ENCODE assay signal across 9 cellular contexts in genomic region chr2:160210599-160211138, GRCh38. TPM values are rescaled to one million over a fixed set of nuclear protein-coding genes. Genes with fewer than 3 reads are reported as not detected.
DNase-seq lines count a peak whose midpoint lies in the region; ATAC-seq and TF ChIP-seq lines count a peak whose summit lies in the region.
"Had no signal": no experiment of that assay in that cellular context is flagged by ENCODE, and none has a peak within 500 bp of the region (broad histone marks: within the 10 kb centered on the region; RNA-seq: fewer than 3 reads in every experiment).

No MANE protein-coding gene starts in this region.

- peaks cover 41 to 57% of the 10 kb centered on the region in 2 donors for H3K4me1 Mint-ChIP-seq in immature natural killer cell

- no peak overlapping the region for H3K4me3 Mint-ChIP-seq in immature natural killer cell
- H3K4me3 Mint-ChIP-seq: dendritic cell treated with granulocyte-macrophage colony-stimulating factor and Interleukin-4, amounts not matched to agents 40 ng/mL and 50 ng/mL, for 4 days had no signal

- H3K9me3 ChIP-seq in DND-41 (ENCODE audit: insufficient read depth, low read length, severe bottlenecking), result no peaks in the 10 kb centered on the region
- H3K9me3 ChIP-seq in adipocyte (ENCODE audit: control insufficient read depth, low read length), result no peaks in the 10 kb centered on the region

- H3K4me3 ChIP-seq in DND-41 (ENCODE audit: low read depth in 1 of 2, low read length in 2 of 2) (no peak overlapping the region), adipocyte (ENCODE audit: low read length) (no peak overlapping the region)

- peaks cover 4 to 14% (median 6%) of the 10 kb centered on the region in 3 donors for H3K27me3 Mint-ChIP-seq in immature natural killer cell (ENCODE audit: low read depth in 3 of 3)

- TF ChIP-seq CTCF in DND-41 (IDR thresholded peaks at IDR 0.05; ENCODE audit: borderline replicate concordance, extremely low read depth, low read length, poor library complexity, severe bottlenecking), result peak; percentile 75

- no peak overlapping the region for H3K9ac ChIP-seq in DND-41 (ENCODE audit: low read depth, low read length)
- H3K9ac ChIP-seq in adipocyte (ENCODE audit: low read length), result peak overlapping the region; percentile 65

- H3K27ac Mint-ChIP-seq in immature natural killer cell, result no peak overlapping the region
- H3K27ac Mint-ChIP-seq: dendritic cell treated with granulocyte-macrophage colony-stimulating factor and Interleukin-4, amounts not matched to agents 40 ng/mL and 50 ng/mL, for 4 days had no signal

- no peak overlapping the region for H3K4me2 ChIP-seq in DND-41 (ENCODE audit: insufficient read depth, low read length)

- peaks cover 38% of the 10 kb centered on the region for H3K4me1 ChIP-seq in DND-41 (ENCODE audit: insufficient read depth, low read length)
- H3K4me1 ChIP-seq in adipocyte (ENCODE audit: control insufficient read depth, insufficient read depth, low read length), result peaks cover 54% of the 10 kb centered on the region

- no peaks in the 10 kb centered on the region for H4K20me1 ChIP-seq in DND-41 (ENCODE audit: insufficient read depth, low read length)

- ATAC-seq in DND-41 (ENCODE audit: insufficient read depth, low read depth) (0 out of 3 replicates have a peak, but pooled peaks have one; percentile 32), GM19468 (IDR thresholded peaks at IDR 0.05; ENCODE audit: extremely low read depth, unreplicated experiment) (peak; percentile 83), HG03521 (IDR thresholded peaks at IDR 0.05; ENCODE audit: unreplicated experiment) (peak; percentile 93)

- no peaks in the 10 kb centered on the region for H3K36me3 Mint-ChIP-seq in immature natural killer cell

- H3K36me3 ChIP-seq in DND-41 (ENCODE audit: insufficient read depth, low read length) (no peaks in the 10 kb centered on the region), adipocyte (ENCODE audit: control insufficient read depth, insufficient read depth, low read length, severe bottlenecking) (no peaks in the 10 kb centered on the region)

- no peaks in the 10 kb centered on the region for H3K79me2 ChIP-seq in DND-41 (ENCODE audit: insufficient read depth, low read length)

- H3K9me3 Mint-ChIP-seq in immature natural killer cell, result no peaks in the 10 kb centered on the region
- H3K9me3 Mint-ChIP-seq: dendritic cell treated with granulocyte-macrophage colony-stimulating factor and Interleukin-4, amounts not matched to agents 40 ng/mL and 50 ng/mL, for 4 days had no signal

- no peak overlapping the region for H3K27ac ChIP-seq in DND-41 (ENCODE audit: low read length)

- H3K27me3 ChIP-seq in DND-41 (ENCODE audit: insufficient read depth, low read length, poor library complexity) (no peaks in the 10 kb centered on the region), adipocyte (replicated peaks; ENCODE audit: control insufficient read depth, insufficient read depth, low read length) (no peaks in the 10 kb centered on the region)

- H2AFZ ChIP-seq in DND-41 (ENCODE audit: low read depth, low read length), result no peak overlapping the region

- peak; percentile 73 for DNase-seq in DND-41
- DNase-seq in T follicular helper cell (ENCODE audit: low read depth), result peak; percentile 49
- DNase-seq in adipocyte (ENCODE audit: low read depth), result peak; percentile 52
- peak; percentile 54 to 66 (median 60) for DNase-seq in immature natural killer cell
- peak; percentile 78 for DNase-seq in stimulated activated CD4-positive, alpha-beta T cell treated with anti-CD3 and anti-CD28 coated beads, Interleukin-1b, Interleukin-23, amount 100 ng/mL, for 48 hours
- no peak for DNase-seq in NCI-H187 treated with DMSO at 0.1 percent for 48 hours (lab: John Stamatoyannopoulos, UW)

RNA-seq across cellular contexts. Expression of gene ITGB6, which starts 10.6 kb away (rescaled TPM):
- not detected for polyA plus RNA-seq in immature natural killer cell

Comparison
In these comparisons a context has a peak if more than half of its experiments do, and no peak if none do; other contexts are left out.
1. ATAC-seq: peak in every context shown above with its lines; median percentile 93 in HG03521; 83 in GM19468; 32 in DND-41.